Comparison of ENCODE assay signal across 8 cellular contexts in the genomic region with DNA sequence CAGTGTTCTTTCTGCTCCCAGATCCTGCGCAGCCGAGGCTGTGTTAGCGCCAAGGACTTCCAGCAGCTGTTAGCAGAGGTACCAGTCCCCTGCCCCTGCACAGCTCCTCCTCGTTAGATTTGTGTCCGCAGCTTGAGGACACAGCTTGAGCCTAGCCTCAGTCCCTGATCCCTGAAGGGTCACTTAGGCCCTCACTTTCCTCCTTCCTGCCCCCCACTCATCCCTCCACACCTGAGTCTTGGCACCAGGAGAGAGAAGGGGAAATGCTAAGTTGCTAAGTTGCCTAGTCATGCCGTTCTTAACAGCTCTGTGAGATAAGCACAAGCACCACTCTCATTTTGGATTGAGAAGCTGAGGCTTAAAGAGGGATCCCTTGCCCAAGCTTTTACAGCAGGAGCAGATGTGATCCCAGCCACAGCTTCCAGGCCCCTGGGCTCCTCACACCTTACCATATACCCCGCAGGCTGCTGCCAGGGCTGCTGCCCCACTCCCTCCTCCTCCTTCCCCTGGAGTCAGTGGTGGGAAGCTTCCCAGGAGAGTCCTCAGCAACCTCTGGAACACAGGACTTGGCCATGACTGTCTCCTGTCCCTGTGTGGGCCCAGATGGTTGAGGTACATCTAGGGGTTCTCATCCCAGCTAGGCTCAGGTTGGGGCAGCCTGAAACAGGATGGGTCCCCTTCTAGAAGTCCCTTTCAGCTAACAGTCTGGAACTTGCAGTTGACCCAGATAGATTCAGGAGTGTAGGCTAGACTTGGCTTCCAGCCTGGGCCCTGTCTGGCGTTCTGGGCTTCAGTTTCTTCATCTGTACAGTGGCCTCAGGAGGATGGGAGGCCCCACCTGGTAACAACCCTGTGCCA. TPM values are rescaled to one million over a fixed set of nuclear protein-coding genes. Genes with fewer than 3 reads are reported as not detected.
DNase-seq lines count a peak whose midpoint lies in the region; ATAC-seq lines count a peak whose summit lies in the region.

No MANE protein-coding gene starts in this region.

- H3K27me3 ChIP-seq in NT2/D1 (ENCODE audit: insufficient read depth, insufficient read length) = no peaks in the 10 kb centered on the region
- no peaks in the 10 kb centered on the region for H3K27me3 ChIP-seq in neuronal stem cell (ENCODE audit: control insufficient read depth in 3 of 3, insufficient read depth in 3 of 3, low read depth in 1 of 3, low read length in 3 of 3)

- H2BK120ac ChIP-seq in neuronal stem cell (ENCODE audit: low read depth, low read length) = no peak overlapping the region

- DNase-seq in GF-D8 (lab: John Stamatoyannopoulos, UW) (peak; percentile 22), NT2/D1 (ENCODE audit: low read depth, low spot score) (no peak), neuronal stem cell (ENCODE audit: low spot score) (no peak), NCI-H748 (lab: John Stamatoyannopoulos, UW; ENCODE audit: unreplicated experiment) (no peak)
- DNase-seq in effector memory CD8-positive, alpha-beta T cell = no peak

- peaks cover 26% of the 10 kb centered on the region in 2 donors for H3K4me1 Mint-ChIP-seq in effector memory CD8-positive, alpha-beta T cell (ENCODE audit: low read depth in 2 of 2)

- H3K27ac ChIP-seq in neuronal stem cell (replicated peaks; ENCODE audit: low read length) = no peak overlapping the region

- H3K36me3 Mint-ChIP-seq in effector memory CD8-positive, alpha-beta T cell (ENCODE audit: insufficient read depth) = peaks cover 17% of the 10 kb centered on the region

- no peak for ATAC-seq in effector memory CD8-positive, alpha-beta T cell (replicated peaks)
- ATAC-seq in HG03342 (IDR thresholded peaks at IDR 0.05; ENCODE audit: unreplicated experiment) = no peak
- no peak for ATAC-seq in HG03565 (IDR thresholded peaks at IDR 0.05; ENCODE audit: unreplicated experiment)
- ATAC-seq in HG03469 (IDR thresholded peaks at IDR 0.05; ENCODE audit: unreplicated experiment) = no peak

- H3K4me1 ChIP-seq in NT2/D1 (ENCODE audit: insufficient read depth, insufficient read length) (peaks cover 8% of the 10 kb centered on the region), neuronal stem cell (ENCODE audit: control insufficient read depth in 2 of 2, insufficient read depth in 1 of 2, low read depth in 1 of 2, low read length in 2 of 2) (peaks cover 11 to 18% of the 10 kb centered on the region in 2 donors)

- H2AFZ ChIP-seq in neuronal stem cell (ENCODE audit: low read length) = peak overlapping the region; percentile 98

- peaks cover 28% of the 10 kb centered on the region for H3K36me3 ChIP-seq in NT2/D1 (ENCODE audit: insufficient read depth, insufficient read length, low read length)
- H3K36me3 ChIP-seq in neuronal stem cell (replicated peaks in 1 of 2; ENCODE audit: control insufficient read depth in 2 of 2, insufficient read depth in 2 of 2, low read length in 2 of 2) = peaks cover 4 to 27% of the 10 kb centered on the region in 2 donors

- H3K4me3 Mint-ChIP-seq in effector memory CD8-positive, alpha-beta T cell = peak overlapping the region; percentile 98 to 99

- H3K23ac ChIP-seq in neuronal stem cell (ENCODE audit: low read depth, low read length, poor library complexity) = peak overlapping the region; percentile 65

- H3K27ac Mint-ChIP-seq in effector memory CD8-positive, alpha-beta T cell = peak overlapping the region; percentile 98 to 99

- H3K4me3 ChIP-seq in NT2/D1 (ENCODE audit: insufficient read length, low read depth) (peak overlapping the region; percentile 99), neuronal stem cell (ENCODE audit: low read length in 2 of 2) (peak overlapping the region; percentile 78 to 86)

- H2AK5ac ChIP-seq in neuronal stem cell (ENCODE audit: low read depth, low read length) = no peak overlapping the region

- peak overlapping the region; percentile 99 for H2BK5ac ChIP-seq in neuronal stem cell (ENCODE audit: low read length)

- no peak overlapping the region for H3K14ac ChIP-seq in neuronal stem cell (ENCODE audit: low read length)

- no peaks in the 10 kb centered on the region for H3K27me3 Mint-ChIP-seq in effector memory CD8-positive, alpha-beta T cell

- H3K9me3 Mint-ChIP-seq in effector memory CD8-positive, alpha-beta T cell = no peaks in the 10 kb centered on the region

- H3K9ac ChIP-seq in NT2/D1 (ENCODE audit: insufficient read length, low read depth) (peak overlapping the region; percentile 98), neuronal stem cell (ENCODE audit: low read depth, low read length, poor library complexity) (peak overlapping the region; percentile 99)

- no CpG with 5 or more reads among the region's 8 CpGs for WGBS in neuronal stem cell (ENCODE audit: extremely low coverage in 2 of 2, insufficient read length in 2 of 2, insufficient replicate concordance in 1 of 2), 2 donors

- H3K18ac ChIP-seq in neuronal stem cell (ENCODE audit: low read length) = no peak overlapping the region

- H3K9me3 ChIP-seq in NT2/D1 (ENCODE audit: insufficient read depth, low read length) (no peaks in the 10 kb centered on the region), neuronal stem cell (replicated peaks in 1 of 2; ENCODE audit: control insufficient read depth in 2 of 2, insufficient read depth in 1 of 2, low read depth in 1 of 2, low read length in 2 of 2) (no peaks in the 10 kb centered on the region)

- H3K4ac ChIP-seq in neuronal stem cell (ENCODE audit: low read length) = no peak overlapping the region

- H2BK15ac ChIP-seq in neuronal stem cell (ENCODE audit: low read length) = peak overlapping the region; percentile 58

- H2BK12ac ChIP-seq in neuronal stem cell (ENCODE audit: low read length) = no peak overlapping the region

- no peak overlapping the region for H4K91ac ChIP-seq in neuronal stem cell (ENCODE audit: low read depth, low read length, poor library complexity)

- peak overlapping the region; percentile 79 for H3K4me2 ChIP-seq in neuronal stem cell (ENCODE audit: insufficient read depth, low read length, poor library complexity, severe bottlenecking)

- no peak overlapping the region for H4K8ac ChIP-seq in neuronal stem cell (ENCODE audit: low read depth, low read length)

- peaks cover 9% of the 10 kb centered on the region for H3K79me1 ChIP-seq in neuronal stem cell (ENCODE audit: low read depth, low read length)

RNA-seq across cellular contexts. Expression of a gene that starts 1.0 kb away (rescaled TPM):
- 6.9 TPM for polyA plus RNA-seq in neuronal stem cell (2013, experiment 1 of 2)
- polyA plus RNA-seq in neuronal stem cell (2013, experiment 2 of 2) = 5.5 TPM

RNA-seq across cellular contexts. Expression of a gene that starts 4.5 kb away (rescaled TPM):
- 134 TPM for polyA plus RNA-seq in neuronal stem cell (2013, experiment 1 of 2)
- 128 TPM for polyA plus RNA-seq in neuronal stem cell (2013, experiment 2 of 2)

RNA-seq across cellular contexts. Expression of a gene that starts 9.8 kb away (rescaled TPM):
- polyA plus RNA-seq in neuronal stem cell (2013, experiment 1 of 2) = 2.0 TPM
- polyA plus RNA-seq in neuronal stem cell (2013, experiment 2 of 2) = 1.5 TPM
